ENCODE assay signal across 1 cellular context in the genomic region with DNA sequence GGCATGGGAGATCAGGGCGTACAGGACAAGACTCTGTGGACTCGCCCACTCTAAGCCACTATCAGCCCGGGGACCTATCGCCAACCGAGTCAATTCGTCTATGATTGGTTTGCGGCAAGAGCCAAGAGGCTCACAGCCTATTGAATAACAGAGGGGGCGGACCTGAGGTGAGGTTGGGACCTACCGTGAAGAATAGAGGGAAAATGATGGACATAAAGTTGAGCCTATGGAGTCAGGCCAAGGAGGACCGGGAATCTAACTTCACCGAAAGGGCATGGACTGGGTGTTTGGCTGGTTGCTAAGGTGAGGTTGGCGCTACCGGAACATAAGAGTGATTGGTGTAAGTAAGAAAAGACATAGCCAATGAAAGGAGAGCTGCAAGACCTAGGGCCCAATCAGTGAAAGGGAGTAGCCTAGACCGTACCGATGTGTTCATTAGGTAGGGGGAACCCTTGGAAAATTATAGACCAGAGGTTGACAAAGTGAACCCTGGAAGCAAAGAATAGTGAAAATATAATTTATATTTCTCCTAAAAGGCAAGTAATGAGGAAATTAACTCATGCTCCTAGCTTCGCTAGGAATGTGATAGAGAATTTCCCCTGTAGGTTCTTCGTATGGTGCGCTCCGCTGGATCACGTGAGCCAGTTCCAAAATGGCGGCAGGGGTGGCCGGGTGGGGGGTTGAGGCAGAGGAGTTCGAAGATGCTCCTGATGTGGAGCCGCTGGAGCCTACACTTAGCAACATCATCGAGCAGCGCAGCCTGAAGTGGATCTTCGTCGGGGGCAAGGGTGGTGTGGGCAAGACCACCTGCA.
A peak's percentile ranks its signal among the peaks of the same experiment; 100 is the strongest.
TF ChIP-seq lines count a peak whose summit lies in the region.

A gene (plus strand): TSS at position 644 of the 812 bp plus-strand sequence. CDS start 9 bp downstream, at position 653.

TF ChIP-seq in K562, 482 proteins besides CTCF, POLR2A, EP300 and RAD21 (continued from another document and continues in another):
- TF ChIP-seq, protein P1, sequence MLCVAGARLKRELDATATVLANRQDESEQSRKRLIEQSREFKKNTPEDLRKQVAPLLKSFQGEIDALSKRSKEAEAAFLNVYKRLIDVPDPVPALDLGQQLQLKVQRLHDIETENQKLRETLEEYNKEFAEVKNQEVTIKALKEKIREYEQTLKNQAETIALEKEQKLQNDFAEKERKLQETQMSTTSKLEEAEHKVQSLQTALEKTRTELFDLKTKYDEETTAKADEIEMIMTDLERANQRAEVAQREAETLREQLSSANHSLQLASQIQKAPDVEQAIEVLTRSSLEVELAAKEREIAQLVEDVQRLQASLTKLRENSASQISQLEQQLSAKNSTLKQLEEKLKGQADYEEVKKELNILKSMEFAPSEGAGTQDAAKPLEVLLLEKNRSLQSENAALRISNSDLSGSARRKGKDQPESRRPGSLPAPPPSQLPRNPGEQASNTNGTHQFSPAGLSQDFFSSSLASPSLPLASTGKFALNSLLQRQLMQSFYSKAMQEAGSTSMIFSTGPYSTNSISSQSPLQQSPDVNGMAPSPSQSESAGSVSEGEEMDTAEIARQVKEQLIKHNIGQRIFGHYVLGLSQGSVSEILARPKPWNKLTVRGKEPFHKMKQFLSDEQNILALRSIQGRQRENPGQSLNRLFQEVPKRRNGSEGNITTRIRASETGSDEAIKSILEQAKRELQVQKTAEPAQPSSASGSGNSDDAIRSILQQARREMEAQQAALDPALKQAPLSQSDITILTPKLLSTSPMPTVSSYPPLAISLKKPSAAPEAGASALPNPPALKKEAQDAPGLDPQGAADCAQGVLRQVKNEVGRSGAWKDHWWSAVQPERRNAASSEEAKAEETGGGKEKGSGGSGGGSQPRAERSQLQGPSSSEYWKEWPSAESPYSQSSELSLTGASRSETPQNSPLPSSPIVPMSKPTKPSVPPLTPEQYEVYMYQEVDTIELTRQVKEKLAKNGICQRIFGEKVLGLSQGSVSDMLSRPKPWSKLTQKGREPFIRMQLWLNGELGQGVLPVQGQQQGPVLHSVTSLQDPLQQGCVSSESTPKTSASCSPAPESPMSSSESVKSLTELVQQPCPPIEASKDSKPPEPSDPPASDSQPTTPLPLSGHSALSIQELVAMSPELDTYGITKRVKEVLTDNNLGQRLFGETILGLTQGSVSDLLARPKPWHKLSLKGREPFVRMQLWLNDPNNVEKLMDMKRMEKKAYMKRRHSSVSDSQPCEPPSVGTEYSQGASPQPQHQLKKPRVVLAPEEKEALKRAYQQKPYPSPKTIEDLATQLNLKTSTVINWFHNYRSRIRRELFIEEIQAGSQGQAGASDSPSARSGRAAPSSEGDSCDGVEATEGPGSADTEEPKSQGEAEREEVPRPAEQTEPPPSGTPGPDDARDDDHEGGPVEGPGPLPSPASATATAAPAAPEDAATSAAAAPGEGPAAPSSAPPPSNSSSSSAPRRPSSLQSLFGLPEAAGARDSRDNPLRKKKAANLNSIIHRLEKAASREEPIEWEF (CRISPR knock-in tag; IDR thresholded peaks at IDR 0.05): no peak
- TF ChIP-seq MEF2D (tag; conservative IDR thresholded peaks at IDR 0.05; ENCODE audit: low read depth) (no peak), SMAD3 (CRISPR knock-in tag; conservative IDR thresholded peaks at IDR 0.05) (no peak), TOE1 (IDR thresholded peaks at IDR 0.05; ENCODE audit: borderline replicate concordance) (peak; percentile 98), TOE1 (CRISPR knock-in tag; IDR thresholded peaks at IDR 0.05; ENCODE audit: borderline replicate concordance, low read depth) (no peak), DDX20 (tag; IDR thresholded peaks at IDR 0.05; ENCODE audit: low read depth) (no peak), FOXP1 (CRISPR knock-in tag; IDR thresholded peaks at IDR 0.05) (no peak), HCFC1 (IDR thresholded peaks at IDR 0.05; ENCODE audit: low read depth, low read length) (peak; percentile 75), MYBL2 (IDR thresholded peaks at IDR 0.05; ENCODE audit: low read depth) (peak; percentile 21; the same call in 1 of the 2 replicates), MYBL2 (CRISPR knock-in tag; IDR thresholded peaks at IDR 0.05; ENCODE audit: borderline replicate concordance) (no peak), HOXB6 (CRISPR knock-in tag; IDR thresholded peaks at IDR 0.05; ENCODE audit: borderline replicate concordance) (no peak), ETS2 (tag; IDR thresholded peaks at IDR 0.05; ENCODE audit: borderline replicate concordance, poor library complexity, severe bottlenecking) (peak; percentile 33), RBM14 (IDR thresholded peaks at IDR 0.05; ENCODE audit: borderline replicate concordance, insufficient read depth, low read depth, low read length) (no peak), WHSC1 (IDR thresholded peaks at IDR 0.05; ENCODE audit: low read length) (no peak), CHCHD3 (CRISPR knock-in tag; IDR thresholded peaks at IDR 0.05) (no peak), RB1 (IDR thresholded peaks at IDR 0.05; ENCODE audit: low read depth) (no peak), MTA1 (IDR thresholded peaks at IDR 0.05; ENCODE audit: borderline replicate concordance) (no peak), EP400 (IDR thresholded peaks at IDR 0.05) (peak; percentile 83), PHB2 (IDR thresholded peaks at IDR 0.05; ENCODE audit: low read depth) (no peak), ZNF780A (CRISPR knock-in tag; IDR thresholded peaks at IDR 0.05) (no peak), L3MBTL2 (IDR thresholded peaks at IDR 0.05) (peak; percentile 62), ZNF384 (IDR thresholded peaks at IDR 0.05; ENCODE audit: low read depth, low read length) (no peak), YY1 (IDR thresholded peaks at IDR 0.05; ENCODE audit: borderline replicate concordance in 1 of 3, control insufficient read depth in 1 of 3, extremely low read depth in 1 of 3, insufficient read depth in 3 of 3, insufficient read length in 1 of 3, insufficient replicate concordance in 2 of 3, low read depth in 1 of 3, low read length in 2 of 3) (peak; percentile 90 to 99 (median 98)), EZH2 (IDR thresholded peaks at IDR 0.05; ENCODE audit: borderline replicate concordance, low read depth, low read length) (no peak), CREBBP (IDR thresholded peaks at IDR 0.05; ENCODE audit: low read depth, low read length) (no peak)
- TF ChIP-seq, protein P2, sequence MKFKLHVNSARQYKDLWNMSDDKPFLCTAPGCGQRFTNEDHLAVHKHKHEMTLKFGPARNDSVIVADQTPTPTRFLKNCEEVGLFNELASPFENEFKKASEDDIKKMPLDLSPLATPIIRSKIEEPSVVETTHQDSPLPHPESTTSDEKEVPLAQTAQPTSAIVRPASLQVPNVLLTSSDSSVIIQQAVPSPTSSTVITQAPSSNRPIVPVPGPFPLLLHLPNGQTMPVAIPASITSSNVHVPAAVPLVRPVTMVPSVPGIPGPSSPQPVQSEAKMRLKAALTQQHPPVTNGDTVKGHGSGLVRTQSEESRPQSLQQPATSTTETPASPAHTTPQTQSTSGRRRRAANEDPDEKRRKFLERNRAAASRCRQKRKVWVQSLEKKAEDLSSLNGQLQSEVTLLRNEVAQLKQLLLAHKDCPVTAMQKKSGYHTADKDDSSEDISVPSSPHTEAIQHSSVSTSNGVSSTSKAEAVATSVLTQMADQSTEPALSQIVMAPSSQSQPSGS (CRISPR knock-in tag; IDR thresholded peaks at IDR 0.05): no peak
- TF ChIP-seq, protein P3, sequence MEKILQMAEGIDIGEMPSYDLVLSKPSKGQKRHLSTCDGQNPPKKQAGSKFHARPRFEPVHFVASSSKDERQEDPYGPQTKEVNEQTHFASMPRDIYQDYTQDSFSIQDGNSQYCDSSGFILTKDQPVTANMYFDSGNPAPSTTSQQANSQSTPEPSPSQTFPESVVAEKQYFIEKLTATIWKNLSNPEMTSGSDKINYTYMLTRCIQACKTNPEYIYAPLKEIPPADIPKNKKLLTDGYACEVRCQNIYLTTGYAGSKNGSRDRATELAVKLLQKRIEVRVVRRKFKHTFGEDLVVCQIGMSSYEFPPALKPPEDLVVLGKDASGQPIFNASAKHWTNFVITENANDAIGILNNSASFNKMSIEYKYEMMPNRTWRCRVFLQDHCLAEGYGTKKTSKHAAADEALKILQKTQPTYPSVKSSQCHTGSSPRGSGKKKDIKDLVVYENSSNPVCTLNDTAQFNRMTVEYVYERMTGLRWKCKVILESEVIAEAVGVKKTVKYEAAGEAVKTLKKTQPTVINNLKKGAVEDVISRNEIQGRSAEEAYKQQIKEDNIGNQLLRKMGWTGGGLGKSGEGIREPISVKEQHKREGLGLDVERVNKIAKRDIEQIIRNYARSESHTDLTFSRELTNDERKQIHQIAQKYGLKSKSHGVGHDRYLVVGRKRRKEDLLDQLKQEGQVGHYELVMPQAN (IDR thresholded peaks at IDR 0.05; ENCODE audit: borderline replicate concordance): peak; percentile 91
- TF ChIP-seq, protein P4, sequence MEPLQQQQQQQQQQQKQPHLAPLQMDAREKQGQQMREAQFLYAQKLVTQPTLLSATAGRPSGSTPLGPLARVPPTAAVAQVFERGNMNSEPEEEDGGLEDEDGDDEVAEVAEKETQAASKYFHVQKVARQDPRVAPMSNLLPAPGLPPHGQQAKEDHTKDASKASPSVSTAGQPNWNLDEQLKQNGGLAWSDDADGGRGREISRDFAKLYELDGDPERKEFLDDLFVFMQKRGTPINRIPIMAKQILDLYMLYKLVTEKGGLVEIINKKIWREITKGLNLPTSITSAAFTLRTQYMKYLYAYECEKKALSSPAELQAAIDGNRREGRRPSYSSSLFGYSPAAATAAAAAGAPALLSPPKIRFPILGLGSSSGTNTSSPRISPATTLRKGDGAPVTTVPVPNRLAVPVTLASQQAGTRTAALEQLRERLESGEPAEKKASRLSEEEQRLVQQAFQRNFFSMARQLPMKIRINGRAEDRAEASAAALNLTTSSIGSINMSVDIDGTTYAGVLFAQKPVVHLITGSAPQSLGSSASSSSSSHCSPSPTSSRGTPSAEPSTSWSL (CRISPR knock-in tag; IDR thresholded peaks at IDR 0.05; ENCODE audit: borderline replicate concordance): no peak
- TF ChIP-seq, protein P5, sequence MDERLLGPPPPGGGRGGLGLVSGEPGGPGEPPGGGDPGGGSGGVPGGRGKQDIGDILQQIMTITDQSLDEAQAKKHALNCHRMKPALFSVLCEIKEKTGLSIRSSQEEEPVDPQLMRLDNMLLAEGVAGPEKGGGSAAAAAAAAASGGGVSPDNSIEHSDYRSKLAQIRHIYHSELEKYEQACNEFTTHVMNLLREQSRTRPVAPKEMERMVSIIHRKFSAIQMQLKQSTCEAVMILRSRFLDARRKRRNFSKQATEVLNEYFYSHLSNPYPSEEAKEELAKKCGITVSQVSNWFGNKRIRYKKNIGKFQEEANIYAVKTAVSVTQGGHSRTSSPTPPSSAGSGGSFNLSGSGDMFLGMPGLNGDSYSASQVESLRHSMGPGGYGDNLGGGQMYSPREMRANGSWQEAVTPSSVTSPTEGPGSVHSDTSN (CRISPR knock-in tag; IDR thresholded peaks at IDR 0.05; ENCODE audit: low read depth): peak; percentile 52; the same call in 1 of the 2 replicates
- TF ChIP-seq, protein P5 (tag; conservative IDR thresholded peaks at IDR 0.05; ENCODE audit: low read depth): peak; percentile 96
- TF ChIP-seq, protein P6, sequence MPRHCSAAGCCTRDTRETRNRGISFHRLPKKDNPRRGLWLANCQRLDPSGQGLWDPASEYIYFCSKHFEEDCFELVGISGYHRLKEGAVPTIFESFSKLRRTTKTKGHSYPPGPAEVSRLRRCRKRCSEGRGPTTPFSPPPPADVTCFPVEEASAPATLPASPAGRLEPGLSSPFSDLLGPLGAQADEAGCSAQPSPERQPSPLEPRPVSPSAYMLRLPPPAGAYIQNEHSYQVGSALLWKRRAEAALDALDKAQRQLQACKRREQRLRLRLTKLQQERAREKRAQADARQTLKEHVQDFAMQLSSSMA (CRISPR knock-in tag; IDR thresholded peaks at IDR 0.05): no peak
- TF ChIP-seq, protein P7, sequence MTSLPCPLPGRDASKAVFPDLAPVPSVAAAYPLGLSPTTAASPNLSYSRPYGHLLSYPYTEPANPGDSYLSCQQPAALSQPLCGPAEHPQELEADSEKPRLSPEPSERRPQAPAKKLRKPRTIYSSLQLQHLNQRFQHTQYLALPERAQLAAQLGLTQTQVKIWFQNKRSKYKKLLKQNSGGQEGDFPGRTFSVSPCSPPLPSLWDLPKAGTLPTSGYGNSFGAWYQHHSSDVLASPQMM (CRISPR knock-in tag; IDR thresholded peaks at IDR 0.05): no peak
- TF ChIP-seq, protein P8, sequence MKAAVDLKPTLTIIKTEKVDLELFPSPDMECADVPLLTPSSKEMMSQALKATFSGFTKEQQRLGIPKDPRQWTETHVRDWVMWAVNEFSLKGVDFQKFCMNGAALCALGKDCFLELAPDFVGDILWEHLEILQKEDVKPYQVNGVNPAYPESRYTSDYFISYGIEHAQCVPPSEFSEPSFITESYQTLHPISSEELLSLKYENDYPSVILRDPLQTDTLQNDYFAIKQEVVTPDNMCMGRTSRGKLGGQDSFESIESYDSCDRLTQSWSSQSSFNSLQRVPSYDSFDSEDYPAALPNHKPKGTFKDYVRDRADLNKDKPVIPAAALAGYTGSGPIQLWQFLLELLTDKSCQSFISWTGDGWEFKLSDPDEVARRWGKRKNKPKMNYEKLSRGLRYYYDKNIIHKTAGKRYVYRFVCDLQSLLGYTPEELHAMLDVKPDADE (conservative IDR thresholded peaks at IDR 0.05; ENCODE audit: control insufficient read depth, low read depth, low read length): peak; percentile 60; the same call in 1 of the 2 replicates
- TF ChIP-seq, protein P9, sequence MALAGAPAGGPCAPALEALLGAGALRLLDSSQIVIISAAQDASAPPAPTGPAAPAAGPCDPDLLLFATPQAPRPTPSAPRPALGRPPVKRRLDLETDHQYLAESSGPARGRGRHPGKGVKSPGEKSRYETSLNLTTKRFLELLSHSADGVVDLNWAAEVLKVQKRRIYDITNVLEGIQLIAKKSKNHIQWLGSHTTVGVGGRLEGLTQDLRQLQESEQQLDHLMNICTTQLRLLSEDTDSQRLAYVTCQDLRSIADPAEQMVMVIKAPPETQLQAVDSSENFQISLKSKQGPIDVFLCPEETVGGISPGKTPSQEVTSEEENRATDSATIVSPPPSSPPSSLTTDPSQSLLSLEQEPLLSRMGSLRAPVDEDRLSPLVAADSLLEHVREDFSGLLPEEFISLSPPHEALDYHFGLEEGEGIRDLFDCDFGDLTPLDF (CRISPR knock-in tag; IDR thresholded peaks at IDR 0.05): 0 out of 2 replicates have a peak, but pooled peaks have one; percentile 64
- TF ChIP-seq, protein P10, sequence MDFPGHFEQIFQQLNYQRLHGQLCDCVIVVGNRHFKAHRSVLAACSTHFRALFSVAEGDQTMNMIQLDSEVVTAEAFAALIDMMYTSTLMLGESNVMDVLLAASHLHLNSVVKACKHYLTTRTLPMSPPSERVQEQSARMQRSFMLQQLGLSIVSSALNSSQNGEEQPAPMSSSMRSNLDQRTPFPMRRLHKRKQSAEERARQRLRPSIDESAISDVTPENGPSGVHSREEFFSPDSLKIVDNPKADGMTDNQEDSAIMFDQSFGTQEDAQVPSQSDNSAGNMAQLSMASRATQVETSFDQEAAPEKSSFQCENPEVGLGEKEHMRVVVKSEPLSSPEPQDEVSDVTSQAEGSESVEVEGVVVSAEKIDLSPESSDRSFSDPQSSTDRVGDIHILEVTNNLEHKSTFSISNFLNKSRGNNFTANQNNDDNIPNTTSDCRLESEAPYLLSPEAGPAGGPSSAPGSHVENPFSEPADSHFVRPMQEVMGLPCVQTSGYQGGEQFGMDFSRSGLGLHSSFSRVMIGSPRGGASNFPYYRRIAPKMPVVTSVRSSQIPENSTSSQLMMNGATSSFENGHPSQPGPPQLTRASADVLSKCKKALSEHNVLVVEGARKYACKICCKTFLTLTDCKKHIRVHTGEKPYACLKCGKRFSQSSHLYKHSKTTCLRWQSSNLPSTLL (IDR thresholded peaks at IDR 0.05): no peak
